In genomic region chr12:57224278-57224972, GRCh38 we compare ENCODE assay signal across 9 cellular contexts.
"Had no signal": no experiment of that assay in that cellular context is flagged by ENCODE, and none has a peak within 500 bp of the region (broad histone marks: within the 10 kb centered on the region; RNA-seq: fewer than 3 reads in every experiment).

No MANE protein-coding gene starts in this region.

- H3K4me3 Mint-ChIP-seq: central memory CD8-positive, alpha-beta T cell; neural crest cell had no signal

- H3K4me3 ChIP-seq: ovary, skin epidermis had no signal

- H3K27ac ChIP-seq: ovary, skin epidermis, upper lobe of left lung had no signal

- H3K36me3 Mint-ChIP-seq: activated naive CD4-positive, alpha-beta T cell treated with anti-CD3 and anti-CD28 coated beads, Interleukin-2, amount 50 U/mL, for 24 hours; brain had no signal

- H3K9me3 Mint-ChIP-seq: activated naive CD4-positive, alpha-beta T cell treated with anti-CD3 and anti-CD28 coated beads, Interleukin-2, amount 50 U/mL, for 24 hours; central memory CD8-positive, alpha-beta T cell; neural crest cell had no signal

- H3K36me3 ChIP-seq: ovary, upper lobe of left lung had no signal

- H3K9me3 ChIP-seq: ovary, upper lobe of left lung had no signal

- DNase-seq: amniotic stem cell, hippocampal formation, ovary had no signal
